ENCODE assay signal across 33 cellular contexts in genomic region chr4:89746377-89746776, GRCh38.
"Had no signal": no experiment of that assay in that cellular context is flagged by ENCODE, and none has a peak within 500 bp of the region (broad histone marks: within the 10 kb centered on the region; RNA-seq: fewer than 3 reads in every experiment).

No MANE protein-coding gene starts in this region.

- H3K4me1 Mint-ChIP-seq: activated CD4-positive, alpha-beta T cell treated with anti-CD3 and anti-CD28 coated beads, Interleukin-2, amount 10 ng/mL, durations not matched to agents 24 days and 14 days; activated naive CD8-positive, alpha-beta T cell treated with anti-CD3 and anti-CD28 coated beads for 36 hours; activated T-helper 17 cell treated with anti-CD3 and anti-CD28 coated beads, Interleukin-2, amount 50 U/mL, for 72 hours; central memory CD8-positive, alpha-beta T cell had no signal

- H3K27ac ChIP-seq: brain microvascular endothelial cell, Peyer's patch had no signal

- H3K36me3 ChIP-seq: brain microvascular endothelial cell, Peyer's patch had no signal

- ATAC-seq: activated CD8-positive, alpha-beta T cell treated with anti-CD3 and anti-CD28 coated beads for 36 hours; activated T-cell treated with anti-CD3 and anti-CD28 coated beads, Interleukin-2, amount 50 U/mL, for 72 hours; activated T-helper 17 cell treated with anti-CD3 and anti-CD28 coated beads, Interleukin-2, amount 50 U/mL, for 72 hours; PC-3 had no signal

- DNase-seq: activated CD4-positive, alpha-beta T cell treated with anti-CD3 and anti-CD28 coated beads, Interleukin-2, amount 10 ng/mL, durations not matched to agents 24 days and 14 days; activated CD4-positive, alpha-beta T cell treated with anti-CD3 and anti-CD28 coated beads, Interleukin-2, amount 50 U/mL, for 4 hours; activated CD8-positive, alpha-beta T cell treated with anti-CD3 and anti-CD28 coated beads for 36 hours; activated effector memory CD4-positive, alpha-beta T cell treated with anti-CD3 and anti-CD28 coated beads, Interleukin-2, amount 50 U/mL, for 16 hours; activated naive CD4-positive, alpha-beta T cell; activated naive CD4-positive, alpha-beta T cell treated with anti-CD3 and anti-CD28 coated beads, Interleukin-2, amount 50 U/mL, for 16 hours; activated naive CD8-positive, alpha-beta T cell treated with anti-CD3 and anti-CD28 coated beads for 36 hours; activated T-cell treated with anti-CD3 and anti-CD28 coated beads, Interleukin-2, amount 50 U/mL, for 1 hour; activated T-cell treated with anti-CD3 and anti-CD28 coated beads, Interleukin-2, amount 50 U/mL, for 72 hours; amniotic stem cell; aorta; brain microvascular endothelial cell; Kasumi-1; KBM-7; MM.1S; MV-4-11; NCI-H1092; NCI-H1436 treated with DMSO at 0.1 percent for 48 hours; NCI-H1694 treated with DMSO at 0.1 percent for 48 hours; NCI-H2029 treated with DMSO at 0.1 percent for 48 hours; NCI-H2107; NCI-H2171; NCI-H510A; NCI-H526; NCI-H748 treated with DMSO at 0.1 percent for 48 hours; NK-92 treated with Interleukin-12 subunit alpha and Interleukin-12 subunit beta, amount 100 ng/mL, for 24 hours; PC-3; Peyer's patch; Right ventricle myocardium superior; RPMI8226; T1000 had no signal

- H3K27me3 Mint-ChIP-seq: activated naive CD8-positive, alpha-beta T cell treated with anti-CD3 and anti-CD28 coated beads for 36 hours; activated T-helper 17 cell treated with anti-CD3 and anti-CD28 coated beads, Interleukin-2, amount 50 U/mL, for 72 hours; central memory CD8-positive, alpha-beta T cell had no signal

- H3K27ac Mint-ChIP-seq: activated CD4-positive, alpha-beta T cell treated with anti-CD3 and anti-CD28 coated beads, Interleukin-2, amount 10 ng/mL, durations not matched to agents 24 days and 14 days; activated CD8-positive, alpha-beta T cell treated with anti-CD3 and anti-CD28 coated beads for 36 hours; activated naive CD8-positive, alpha-beta T cell treated with anti-CD3 and anti-CD28 coated beads for 36 hours; activated T-cell treated with anti-CD3 and anti-CD28 coated beads, Interleukin-2, amount 50 U/mL, for 72 hours; activated T-helper 17 cell treated with anti-CD3 and anti-CD28 coated beads, Interleukin-2, amount 50 U/mL, for 72 hours had no signal

- H3K9me3 ChIP-seq: Peyer's patch had no signal

- H3K9me3 Mint-ChIP-seq: activated CD4-positive, alpha-beta T cell treated with anti-CD3 and anti-CD28 coated beads, Interleukin-2, amount 10 ng/mL, durations not matched to agents 24 days and 14 days; activated CD8-positive, alpha-beta T cell treated with anti-CD3 and anti-CD28 coated beads for 36 hours; activated naive CD8-positive, alpha-beta T cell treated with anti-CD3 and anti-CD28 coated beads for 36 hours; activated T-cell treated with anti-CD3 and anti-CD28 coated beads, Interleukin-2, amount 50 U/mL, for 72 hours; activated T-helper 17 cell treated with anti-CD3 and anti-CD28 coated beads, Interleukin-2, amount 50 U/mL, for 72 hours; central memory CD8-positive, alpha-beta T cell had no signal

- H3K4me3 Mint-ChIP-seq: activated CD4-positive, alpha-beta T cell treated with anti-CD3 and anti-CD28 coated beads, Interleukin-2, amount 10 ng/mL, durations not matched to agents 24 days and 14 days; activated CD8-positive, alpha-beta T cell treated with anti-CD3 and anti-CD28 coated beads for 36 hours; activated naive CD8-positive, alpha-beta T cell treated with anti-CD3 and anti-CD28 coated beads for 36 hours; activated T-cell treated with anti-CD3 and anti-CD28 coated beads, Interleukin-2, amount 50 U/mL, for 72 hours; activated T-helper 17 cell treated with anti-CD3 and anti-CD28 coated beads, Interleukin-2, amount 50 U/mL, for 72 hours; central memory CD8-positive, alpha-beta T cell had no signal

- H3K27me3 ChIP-seq: brain microvascular endothelial cell, Peyer's patch had no signal

- H3K36me3 Mint-ChIP-seq: activated naive CD8-positive, alpha-beta T cell treated with anti-CD3 and anti-CD28 coated beads for 36 hours had no signal

- H3K4me3 ChIP-seq: Peyer's patch had no signal

- H3K4me1 ChIP-seq: Peyer's patch had no signal
